Comparison of ENCODE assay signal across 8 cellular contexts in the genomic region with DNA sequence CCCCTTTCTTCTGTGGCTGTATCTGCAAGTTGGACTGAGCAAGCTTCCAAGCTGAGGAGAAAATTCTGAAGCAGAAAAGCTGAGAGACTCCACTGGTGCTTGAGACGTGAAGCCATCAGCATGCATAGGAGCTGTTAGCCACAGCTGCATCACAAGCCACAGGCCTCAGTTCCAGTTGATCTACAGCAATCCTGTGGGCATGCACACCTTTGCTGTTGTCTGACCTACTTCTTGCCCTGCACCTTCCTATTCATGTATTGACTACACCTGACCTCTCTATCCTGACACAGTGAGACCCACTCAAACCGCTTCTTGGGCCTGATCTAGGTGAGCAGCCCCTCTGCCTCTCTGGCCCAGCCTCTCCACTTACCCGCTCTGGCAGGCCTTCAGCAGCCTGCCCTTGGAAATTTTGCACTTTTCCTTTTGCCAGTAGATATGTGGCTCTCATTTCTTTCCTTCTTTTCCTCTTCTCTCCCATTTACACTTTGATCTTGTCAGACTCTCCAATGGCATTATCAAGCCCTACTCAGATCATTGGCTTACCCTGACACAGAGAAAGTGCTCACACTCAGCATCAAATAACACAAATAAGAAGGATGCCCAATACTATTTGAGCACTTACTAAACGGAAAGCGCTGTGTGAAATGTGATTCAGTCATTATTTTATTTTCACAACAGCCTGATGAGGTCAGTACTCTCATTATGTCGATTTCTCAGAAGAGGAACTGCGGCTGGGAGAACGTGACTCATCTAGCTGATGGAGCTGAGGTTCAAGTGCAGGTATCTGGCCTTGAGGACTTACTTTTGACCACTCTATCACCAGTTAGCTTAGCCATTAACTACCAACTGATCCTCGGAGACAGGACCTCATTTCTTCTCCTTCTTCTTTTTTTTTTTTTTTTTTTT. TPM values are rescaled to one million over a fixed set of nuclear protein-coding genes. Genes with fewer than 3 reads are reported as not detected.
DNase-seq lines count a peak whose midpoint lies in the region; ATAC-seq, FAIRE-seq and TF ChIP-seq lines count a peak whose summit lies in the region.

No MANE protein-coding gene starts in this region.

- intact Hi-C loops in spleen (cut with DNase I; ENCODE audit: low total_unique reads): loop anchor here (5.0 kb wide), 1 partner anchor 102 kb away; no protein-coding TSS in a partner anchor

- no peak for TF ChIP-seq CTCF in A549 (IDR thresholded peaks at IDR 0.05)
- TF ChIP-seq CTCF in NB4 (IDR thresholded peaks at IDR 0.05; ENCODE audit: low read depth, low read length): no peak
- TF ChIP-seq CTCF in spleen (IDR thresholded peaks at IDR 0.05 in 8 of 11, conservative IDR thresholded peaks at IDR 0.05 in 3 of 11): no peak
- TF ChIP-seq CTCF in type B pancreatic cell (conservative IDR thresholded peaks at IDR 0.05): no peak

- no peaks in the 10 kb centered on the region for H3K27me3 Mint-ChIP-seq in type B pancreatic cell

- H3K36me3 Mint-ChIP-seq in type B pancreatic cell: no peaks in the 10 kb centered on the region

- TF ChIP-seq EP300 in A549 (IDR thresholded peaks at IDR 0.05): no peak

- H3K27ac ChIP-seq in A549 (peak overlapping the region in 1 of 2 experiments; percentile 55; a peak in 2 of 6 replicates), spleen (peak overlapping the region in 2 of 8 donors; percentile 9 to 21)

- no peak overlapping the region for H3K27ac Mint-ChIP-seq in type B pancreatic cell

- H3K4me1 Mint-ChIP-seq in type B pancreatic cell (ENCODE audit: unreplicated experiment): peaks cover 17% of the 10 kb centered on the region

- no peak for FAIRE-seq in A549 (lab: Jason Lieb, UNC)

- H3K9me3 ChIP-seq in A549 (no peaks in the 10 kb centered on the region), spleen (no peaks in the 10 kb centered on the region)

- H3K36me3 ChIP-seq in spleen: no peaks in the 10 kb centered on the region

- CTCF ChIA-PET in A549 (lab: Yijun Ruan, JAX): interaction anchor here (0.9 to 11.9 kb wide), 4 partner anchors 11 to 103 kb away, joined by 3 to 191 read pairs (median 21); no protein-coding TSS in a partner anchor

- H3K4me3 ChIP-seq in A549 (no peak overlapping the region), NB4 (ENCODE audit: low read depth, low read length) (no peak overlapping the region), spleen (no peak overlapping the region)

- no peaks in the 10 kb centered on the region for H3K9me3 Mint-ChIP-seq in type B pancreatic cell

- H3K4me3 Mint-ChIP-seq in type B pancreatic cell: no peak overlapping the region

- peak in 1 of 2 experiments; percentile 43 for DNase-seq in A549 (ENCODE audit: low read depth in 1 of 2, low spot score in 1 of 2)
- peak; percentile 78 for DNase-seq in NB4 (ENCODE audit: low read depth)
- DNase-seq in astrocyte of the hippocampus (ENCODE audit: low read depth, low spot score): peak; percentile 92
- peak; percentile 38 for DNase-seq in spleen
- DNase-seq in type B pancreatic cell (ENCODE audit: extremely low spot score, unreplicated experiment): no peak

- H3K27me3 ChIP-seq in spleen (replicated peaks in 1 of 7): no peaks in the 10 kb centered on the region

- ATAC-seq in A549 (0 out of 6 replicates have a peak, but pooled peaks of 1 of the 2 experiments have one; percentile 32), GM19025 (IDR thresholded peaks at IDR 0.05; ENCODE audit: low read depth, unreplicated experiment) (peak; percentile 72), GM21515 (IDR thresholded peaks at IDR 0.05; ENCODE audit: unreplicated experiment) (no peak), GM21381 (IDR thresholded peaks at IDR 0.05; ENCODE audit: unreplicated experiment) (no peak)

- 73% methylated on average over 9 of the region's 9 CpGs for WGBS in A549 (ENCODE audit: missing lambda C conversion rate)
- 56 to 67% (median 62%) methylated on average over 9 of the region's 9 CpGs for WGBS in spleen, 5 donors

- POLR2A ChIA-PET in A549 (lab: Yijun Ruan, JAX): interaction anchor here (0.6 kb wide), 2 partner anchors 44 to 1525 kb away, joined by 3 to 4 read pairs; no protein-coding TSS in a partner anchor

- no peak for TF ChIP-seq RAD21 in A549 (conservative IDR thresholded peaks at IDR 0.05 in 1 of 2, IDR thresholded peaks at IDR 0.05 in 1 of 2)

- H3K4me1 ChIP-seq in A549: peaks cover 22% of the 10 kb centered on the region
- peaks cover 8 to 14% (median 11%) of the 10 kb centered on the region in 6 donors for H3K4me1 ChIP-seq in spleen

- H3K4me2 ChIP-seq in A549: 0 out of 3 replicates have a peak overlapping the region, but pooled peaks have one; percentile 15

- TF ChIP-seq POLR2A in A549 (IDR thresholded peaks at IDR 0.05; ENCODE audit: low read length) (no peak), NB4 (IDR thresholded peaks at IDR 0.05; ENCODE audit: extremely low read depth, insufficient read length) (no peak), spleen (IDR thresholded peaks at IDR 0.05) (no peak)

TF ChIP-seq in A549, 52 proteins besides CTCF, POLR2A, EP300 and RAD21:
- TF ChIP-seq, protein P1, sequence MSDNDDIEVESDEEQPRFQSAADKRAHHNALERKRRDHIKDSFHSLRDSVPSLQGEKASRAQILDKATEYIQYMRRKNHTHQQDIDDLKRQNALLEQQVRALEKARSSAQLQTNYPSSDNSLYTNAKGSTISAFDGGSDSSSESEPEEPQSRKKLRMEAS (IDR thresholded peaks at IDR 0.05): no peak
- TF ChIP-seq FOSL2 (IDR thresholded peaks at IDR 0.05): no peak
- TF ChIP-seq FOSL2 (CRISPR knock-in tag; IDR thresholded peaks at IDR 0.05): peak; percentile 50; the same call in 1 of the 2 replicates

RNA-seq across cellular contexts. Expression of a gene that starts 21.9 kb away (rescaled TPM):
- polyA plus RNA-seq in A549 (2011; rRNA removed) (17.7 and 30.5 TPM in 2 replicates), A549 (2017; fragmentation: RNase III; extraction: RNeasy Plus Mini Kit Qiagen cat#74134 plus additional on column Dnase treatment) (11.3 to 14.0 TPM (median 13.5 TPM) in 3 replicates), spleen (1 to 10 TPM; 2.2 to 3.6 (median 3.3) TPM)
- 3.0 and 3.1 TPM in 2 replicates for polyA plus RNA-seq in A549 (2012; cell fraction: cytosol; rRNA removed)
- polyA plus RNA-seq in A549 (2012; cell fraction: nucleus; rRNA removed): 1.5 and 3.2 TPM in 2 replicates
- polyA minus RNA-seq in A549 (2011; rRNA and poly(A)+ RNA removed): 4.0 and 5.2 TPM in 2 replicates
- total RNA-seq in spleen (1 to 10 TPM; 3.4 to 8.6 (median 6.3) TPM), type B pancreatic cell (ENCODE audit: low replicate concordance) (9.5 and 9.6 TPM in 2 replicates)

RNA-seq across cellular contexts. Expression of a gene that starts 56.9 kb away (rescaled TPM):
- polyA plus RNA-seq in A549 (2011; rRNA removed) (70.8 and 87.7 TPM in 2 replicates), A549 (2017; fragmentation: RNase III; extraction: RNeasy Plus Mini Kit Qiagen cat#74134 plus additional on column Dnase treatment) (33.2 to 35.8 TPM (median 35.3 TPM) in 3 replicates), spleen (10 to 100 TPM; 28.0 to 36.8 (median 28.8) TPM)
- polyA plus RNA-seq in A549 (2012; cell fraction: cytosol; rRNA removed): 17.0 and 20.1 TPM in 2 replicates
- 10.9 and 16.6 TPM in 2 replicates for polyA plus RNA-seq in A549 (2012; cell fraction: nucleus; rRNA removed)
- polyA minus RNA-seq in A549 (2011; rRNA and poly(A)+ RNA removed): 54.1 and 54.7 TPM in 2 replicates
- total RNA-seq in spleen (10 to 100 TPM; 41.2 to 52.7 (median 48.5) TPM), type B pancreatic cell (ENCODE audit: low replicate concordance) (44.2 and 50.8 TPM in 2 replicates)
